In the genomic region with DNA sequence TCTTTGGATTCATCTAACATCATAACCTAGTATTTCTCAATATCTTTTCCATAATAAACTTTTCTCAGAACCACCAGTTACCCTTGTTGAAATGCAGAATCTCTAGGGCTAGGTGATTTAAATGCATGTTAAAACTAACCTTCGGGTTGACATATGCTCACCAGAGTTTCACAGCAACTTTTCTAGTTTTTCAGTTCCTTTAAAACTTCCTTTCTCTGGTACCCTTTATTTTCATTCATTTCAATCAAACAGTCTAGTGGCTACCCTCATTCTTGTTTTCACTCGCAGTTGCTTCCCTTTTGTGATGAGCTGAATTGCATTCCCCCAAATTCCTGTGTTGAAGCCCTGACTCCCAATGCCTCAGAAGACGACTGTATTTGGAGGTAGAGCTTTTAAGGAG, we compare ENCODE assay signal across 28 cellular contexts.
"Had no signal": no experiment of that assay in that cellular context is flagged by ENCODE, and none has a peak within 500 bp of the region (broad histone marks: within the 10 kb centered on the region; RNA-seq: fewer than 3 reads in every experiment).

No MANE protein-coding gene starts in this region.

- H3K9me3 ChIP-seq: gastrocnemius medialis, left lung, ovary, psoas muscle, thoracic aorta, transverse colon, vagina had no signal

- H3K27me3 Mint-ChIP-seq: naive thymus-derived CD8-positive, alpha-beta T cell had no signal

- H3K9me3 Mint-ChIP-seq: nephron progenitor cell; stimulated activated effector memory CD8-positive, alpha-beta T cell treated with anti-CD3 and anti-CD28 coated beads, Interleukin-12 subunit alpha, Interleukin-12 subunit beta, amount 100 ng/mL, for 72 hours had no signal

- H3K27ac Mint-ChIP-seq: naive thymus-derived CD8-positive, alpha-beta T cell; nephron progenitor cell; stimulated activated effector memory CD8-positive, alpha-beta T cell treated with anti-CD3 and anti-CD28 coated beads, Interleukin-12 subunit alpha, Interleukin-12 subunit beta, amount 100 ng/mL, for 72 hours had no signal

- H3K36me3 Mint-ChIP-seq: naive thymus-derived CD8-positive, alpha-beta T cell; stimulated activated effector memory CD8-positive, alpha-beta T cell treated with anti-CD3 and anti-CD28 coated beads, Interleukin-12 subunit alpha, Interleukin-12 subunit beta, amount 100 ng/mL, for 72 hours had no signal

- H3K27me3 ChIP-seq: gastrocnemius medialis, left lung, ovary, sigmoid colon, transverse colon, vagina had no signal

- H3K4me3 Mint-ChIP-seq: nephron progenitor cell; stimulated activated effector memory CD8-positive, alpha-beta T cell treated with anti-CD3 and anti-CD28 coated beads, Interleukin-12 subunit alpha, Interleukin-12 subunit beta, amount 100 ng/mL, for 72 hours had no signal

- H3K4me1 Mint-ChIP-seq: naive thymus-derived CD8-positive, alpha-beta T cell; stimulated activated effector memory CD8-positive, alpha-beta T cell treated with anti-CD3 and anti-CD28 coated beads, Interleukin-12 subunit alpha, Interleukin-12 subunit beta, amount 100 ng/mL, for 72 hours had no signal

- FAIRE-seq: colon, islet of Langerhans had no signal

- ATAC-seq: gastrocnemius medialis; left cardiac atrium; left lung; naive thymus-derived CD8-positive, alpha-beta T cell; psoas muscle; right cardiac atrium; stimulated activated effector memory CD8-positive, alpha-beta T cell treated with anti-CD3 and anti-CD28 coated beads, Interleukin-12 subunit alpha, Interleukin-12 subunit beta, amount 100 ng/mL, for 72 hours; stimulated activated naive CD8-positive, alpha-beta T cell treated with anti-CD3 and anti-CD28 coated beads, Interleukin-15, Interleukin-2, amounts not matched to agents 100 U/mL and 50 U/mL, for 24 hours had no signal

- H3K4me1 ChIP-seq: gastrocnemius medialis, left lung, psoas muscle, sigmoid colon, transverse colon, vagina had no signal

- H3K27ac ChIP-seq: dorsolateral prefrontal cortex, epithelial cell of prostate, gastrocnemius medialis, left lung, ovary, psoas muscle, sigmoid colon, thoracic aorta, transverse colon, vagina had no signal

- DNase-seq: dorsolateral prefrontal cortex; effector CD4-positive, alpha-beta T cell; foreskin fibroblast; gastrocnemius medialis; head of caudate nucleus; left cardiac atrium; left lung; mesenchymal stem cell; midbrain; naive thymus-derived CD8-positive, alpha-beta T cell; nephron progenitor cell; occipital lobe; ovary; posterior cingulate gyrus; psoas muscle; right cardiac atrium; sigmoid colon; stimulated activated CD4-positive, alpha-beta T cell treated with anti-CD3 and anti-CD28 coated beads, Interleukin-2, amount 100 ng/mL, for 24 hours; stimulated activated CD4-positive, alpha-beta T cell treated with anti-CD3 and anti-CD28 coated beads, Interleukin-4, amount 100 ng/mL, for 24 hours; stimulated activated naive CD8-positive, alpha-beta T cell treated with anti-CD3 and anti-CD28 coated beads, Interleukin-15, Interleukin-2, amounts not matched to agents 100 U/mL and 50 U/mL, for 24 hours; substantia nigra; transverse colon had no signal

- H3K36me3 ChIP-seq: gastrocnemius medialis, left lung, ovary, sigmoid colon, thoracic aorta, transverse colon, vagina had no signal

- H3K4me3 ChIP-seq: dorsolateral prefrontal cortex, gastrocnemius medialis, left lung, ovary, psoas muscle, sigmoid colon, thoracic aorta, transverse colon, vagina had no signal
